Comparison of ENCODE assay signal across 15 cellular contexts in genomic region chr12:49451468-49452259, GRCh38.
DNase-seq lines count a peak whose midpoint lies in the region; ATAC-seq, FAIRE-seq and TF ChIP-seq lines count a peak whose summit lies in the region.
"Had no signal": no experiment of that assay in that cellular context is flagged by ENCODE, and none has a peak within 500 bp of the region (broad histone marks: within the 10 kb centered on the region; RNA-seq: fewer than 3 reads in every experiment).

No MANE protein-coding gene starts in this region.

- peaks cover 7% of the 10 kb centered on the region; the same call in 1 of the 2 replicates for H4K20me1 ChIP-seq in MM.1S (ENCODE audit: insufficient read depth, low read length)

- H3K9me3 ChIP-seq in MM.1S (replicated peaks; ENCODE audit: insufficient read depth, low read length) (no peaks in the 10 kb centered on the region), SJCRH30 (replicated peaks) (peaks cover 5% of the 10 kb centered on the region; the same call in 1 of the 2 replicates)
- H3K9me3 ChIP-seq: ascending aorta had no signal

- no peak for FAIRE-seq in GM12891 (lab: Jason Lieb, UNC)

- no peaks in the 10 kb centered on the region for H3K9me2 ChIP-seq in MM.1S (replicated peaks; ENCODE audit: insufficient read depth, low read length)

- intact Hi-C loops in posterior cingulate gyrus (cut with DNase I) = no loop called here

- H3K4me3 ChIP-seq in MM.1S (ENCODE audit: low read length) (no peak overlapping the region), SJCRH30 (no peak overlapping the region)
- H3K4me3 ChIP-seq: ascending aorta had no signal

- peaks cover 13% of the 10 kb centered on the region for H3F3A ChIP-seq in MM.1S (ENCODE audit: insufficient read depth, low read length)

- no peak for TF ChIP-seq CTCF in MM.1S (IDR thresholded peaks at IDR 0.05; ENCODE audit: low read length)

- H2AFZ ChIP-seq in MM.1S (ENCODE audit: low read length) = no peak overlapping the region

- H3K27ac ChIP-seq in MM.1S (ENCODE audit: low read length) (peak overlapping the region; percentile 25; the same call in 1 of the 2 replicates), SJCRH30 (no peak overlapping the region)
- H3K27ac ChIP-seq: ascending aorta, C4-2B, RWPE1 had no signal

- peak overlapping the region; percentile 9 for H3K4me2 ChIP-seq in MM.1S (ENCODE audit: low read depth, low read length)

- no peak for TF ChIP-seq POLR2A in GM12891 (IDR thresholded peaks at IDR 0.05; ENCODE audit: low read depth, low read length)

- H3K27me3 ChIP-seq in MM.1S (replicated peaks; ENCODE audit: insufficient read depth, low read length) (no peaks in the 10 kb centered on the region), SJCRH30 (no peaks in the 10 kb centered on the region)
- H3K27me3 ChIP-seq: ascending aorta had no signal

- no peak overlapping the region for H3K9ac ChIP-seq in MM.1S (ENCODE audit: low read length)

- peak; percentile 32 for DNase-seq in GM12891 (ENCODE audit: insufficient read length, low spot score)
- DNase-seq in MM.1S = peak; percentile 46
- DNase-seq in SJCRH30 = no peak
- no peak for DNase-seq in NCI-H1048 (lab: John Stamatoyannopoulos, UW)
- no peak for DNase-seq in posterior cingulate gyrus
- no peak for DNase-seq in SHP77 treated with DMSO at 0.1 percent for 48 hours (lab: John Stamatoyannopoulos, UW)
- DNase-seq: activated CD4-positive, CD25-positive, alpha-beta regulatory T cell; HCEC 1CT; NCI-H446; stimulated activated CD8-positive, alpha-beta memory T cell treated with anti-CD3 and anti-CD28 coated beads, Interleukin-4, amount 100 ng/mL, for 48 hours had no signal

- peaks cover 10% of the 10 kb centered on the region; the same call in 1 of the 2 replicates for H3K4me1 ChIP-seq in MM.1S (ENCODE audit: low read length)
- no peaks in the 10 kb centered on the region for H3K4me1 ChIP-seq in SJCRH30
- H3K4me1 ChIP-seq: ascending aorta had no signal

- ATAC-seq in GM18870 (IDR thresholded peaks at IDR 0.05; ENCODE audit: unreplicated experiment) (peak; percentile 81), HG02798 (IDR thresholded peaks at IDR 0.05; ENCODE audit: poor library complexity, unreplicated experiment) (peak; percentile 78)

- H3K36me3 ChIP-seq in MM.1S (replicated peaks; ENCODE audit: insufficient read depth, low read length) (no peaks in the 10 kb centered on the region), SJCRH30 (peaks cover 7% of the 10 kb centered on the region)
- H3K36me3 ChIP-seq: ascending aorta had no signal

- peaks cover 94% of the 10 kb centered on the region for H3K79me2 ChIP-seq in MM.1S (ENCODE audit: low read length)

TF ChIP-seq in GM12891, 5 proteins besides CTCF, POLR2A, EP300 and RAD21:
- no peak for TF ChIP-seq PAX5 (IDR thresholded peaks at IDR 0.05; ENCODE audit: insufficient read depth, low read length, severe bottlenecking)
- no peak for TF ChIP-seq POU2F2 (IDR thresholded peaks at IDR 0.05; ENCODE audit: low read depth, low read length)
- TF ChIP-seq TAF1 (IDR thresholded peaks at IDR 0.05; ENCODE audit: low read depth, low read length) = no peak
- TF ChIP-seq POLR2AphosphoS5 (IDR thresholded peaks at IDR 0.05; ENCODE audit: low read depth, low read length) = no peak
- no peak for TF ChIP-seq SPI1 (IDR thresholded peaks at IDR 0.05; ENCODE audit: low read depth, low read length)

Comparison
In these comparisons a context has a peak if more than half of its experiments do, and no peak if none do; other contexts are left out.
1. DNase-seq: peak in GM12891 (single experiment) and MM.1S (single experiment); none in SJCRH30 (0 of 2), NCI-H1048 (single experiment), posterior cingulate gyrus (0 of 10) and SHP77 treated with DMSO at 0.1 percent for 48 hours (single experiment).